In genomic region chr1:246554201-246554600, GRCh38 we compare ENCODE assay signal across 2 cellular contexts.
"Had no signal": no experiment of that assay in that cellular context is flagged by ENCODE, and none has a peak within 500 bp of the region (broad histone marks: within the 10 kb centered on the region; RNA-seq: fewer than 3 reads in every experiment).

No MANE protein-coding gene starts in this region.

- DNase-seq: GDM1, GF-D8 had no signal
